ENCODE assay signal across 13 cellular contexts in the genomic region with DNA sequence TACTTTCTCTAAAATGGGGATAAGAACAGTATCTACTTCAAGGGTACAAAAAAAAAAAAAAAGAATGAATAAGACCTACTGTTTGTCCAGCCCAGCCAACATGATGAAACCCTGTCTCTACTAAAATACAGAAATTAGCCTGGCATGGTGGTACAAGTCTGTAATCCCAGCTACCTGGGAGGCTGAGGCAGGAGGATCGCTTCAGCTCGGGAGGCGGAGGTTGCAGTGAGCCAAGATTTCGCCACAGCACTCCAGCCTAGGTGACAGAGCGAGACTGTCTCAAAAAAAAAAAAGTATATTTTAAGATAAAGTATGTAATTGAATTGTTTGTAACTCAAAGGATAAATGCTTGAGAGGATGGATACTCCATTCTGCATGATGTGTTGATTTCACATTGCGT. TPM values are rescaled to one million over a fixed set of nuclear protein-coding genes. Genes with fewer than 3 reads are reported as not detected.
DNase-seq lines count a peak whose midpoint lies in the region; ATAC-seq and TF ChIP-seq lines count a peak whose summit lies in the region.
"Had no signal": no experiment of that assay in that cellular context is flagged by ENCODE, and none has a peak within 500 bp of the region (broad histone marks: within the 10 kb centered on the region; RNA-seq: fewer than 3 reads in every experiment).

No MANE protein-coding gene starts in this region.

- peak overlapping the region; percentile 16 for H3K4me3 Mint-ChIP-seq in T-helper 1 cell treated with Interleukin-12 subunit alpha and Interleukin-12 subunit beta and Interleukin-4 antibody, amounts not matched to agents 30 μg/mL and 1 μg/mL, for 36 hours
- peak overlapping the region; percentile 93 for H3K4me3 Mint-ChIP-seq in Calu3 (ENCODE audit: low read depth, unreplicated experiment)
- peak overlapping the region; percentile 97 for H3K4me3 Mint-ChIP-seq in activated T-helper 17 cell treated with anti-CD3 and anti-CD28 coated beads, Interleukin-2, amount 50 U/mL, for 72 hours
- peak overlapping the region in 8 of 10 donors; percentile 43 to 99 (median 96) for H3K4me3 Mint-ChIP-seq in naive thymus-derived CD8-positive, alpha-beta T cell

- no peak for ATAC-seq in activated T-helper 17 cell treated with anti-CD3 and anti-CD28 coated beads, Interleukin-2, amount 50 U/mL, for 72 hours (replicated peaks)
- ATAC-seq in naive thymus-derived CD8-positive, alpha-beta T cell: no peak

- TF ChIP-seq CTCF in Calu3 (IDR thresholded peaks at IDR 0.05; ENCODE audit: unreplicated experiment) (no peak), stomach (IDR thresholded peaks at IDR 0.05) (no peak), transverse colon (IDR thresholded peaks at IDR 0.05) (no peak)

- H3K4me3 ChIP-seq in stomach: peak overlapping the region in 1 of 4 donors; percentile 84
- no peak overlapping the region for H3K4me3 ChIP-seq in transverse colon

- no peak overlapping the region for H3K27ac ChIP-seq in stomach
- no peak overlapping the region for H3K27ac ChIP-seq in transverse colon

- CTCF ChIA-PET in Calu3 (lab: Charles Lee): interaction anchor here (0.7 kb wide), 1 partner anchor 134 kb away, joined by 3 read pairs; no protein-coding TSS in a partner anchor

- no peak overlapping the region for H3K27ac Mint-ChIP-seq in T-helper 1 cell treated with Interleukin-12 subunit alpha and Interleukin-12 subunit beta and Interleukin-4 antibody, amounts not matched to agents 30 μg/mL and 1 μg/mL, for 36 hours
- peak overlapping the region; percentile 96 for H3K27ac Mint-ChIP-seq in Calu3 (ENCODE audit: unreplicated experiment)
- H3K27ac Mint-ChIP-seq in activated T-helper 17 cell treated with anti-CD3 and anti-CD28 coated beads, Interleukin-2, amount 50 U/mL, for 72 hours: no peak overlapping the region
- peak overlapping the region in 4 of 10 donors; percentile 20 to 62 (median 38) for H3K27ac Mint-ChIP-seq in naive thymus-derived CD8-positive, alpha-beta T cell

- intact Hi-C loops in Calu3 (cut with micrococcal nuclease; ENCODE audit: unreplicated experiment) (no loop called here), stomach (cut with DNase I; ENCODE audit: low total_unique reads) (no loop called here), transverse colon (cut with DNase I; ENCODE audit: low total_unique reads) (no loop called here)

- POLR2A ChIA-PET in naive thymus-derived CD8-positive, alpha-beta T cell (lab: Charles Lee): interaction anchor here (0.7 kb wide), 2 partner anchors 47 to 674 kb away, joined by 3 to 5 read pairs; partner anchors contain the start of gene RPL10A

- 96 to 98% (median 98%) methylated on average over 6 of the region's 6 CpGs for WGBS in stomach, 5 donors
- WGBS in transverse colon (ENCODE audit: low coverage in 1 of 2), 2 donors: 95 to 97% methylated on average over 4 to 6 of the region's 6 CpGs

- H3K27me3 ChIP-seq in stomach: no peaks in the 10 kb centered on the region
- H3K27me3 ChIP-seq in transverse colon: no peaks in the 10 kb centered on the region
- H3K27me3 ChIP-seq: right atrium auricular region had no signal

- H3K4me1 ChIP-seq in stomach: peaks cover 30 to 45% (median 41%) of the 10 kb centered on the region in 4 donors
- peaks cover 0 to 21% (median 15%) of the 10 kb centered on the region in 4 donors for H3K4me1 ChIP-seq in transverse colon

- TF ChIP-seq EP300 in stomach (IDR thresholded peaks at IDR 0.05) (no peak), transverse colon (IDR thresholded peaks at IDR 0.05; ENCODE audit: low read depth) (no peak)

- H3K9me3 ChIP-seq in stomach (no peaks in the 10 kb centered on the region), transverse colon (no peaks in the 10 kb centered on the region)
- H3K9me3 ChIP-seq: right atrium auricular region had no signal

- BruUV-seq in Calu3 (replicated peaks; lab: Mats Ljungman, UMichigan): no TSS peak

- in situ Hi-C loops in transverse colon (cut with MboI; ENCODE audit: low pct_ligation_motif_present in 1 of 4, low pct_unique_long_range_greater_than_20kb in 1 of 4, low sequenced_read_pairs in 3 of 4): no loop called here

- TF ChIP-seq POLR2A in stomach (IDR thresholded peaks at IDR 0.05) (no peak), transverse colon (IDR thresholded peaks at IDR 0.05) (no peak)

- H3K27me3 Mint-ChIP-seq in T-helper 1 cell treated with Interleukin-12 subunit alpha and Interleukin-12 subunit beta and Interleukin-4 antibody, amounts not matched to agents 30 μg/mL and 1 μg/mL, for 36 hours (ENCODE audit: low read depth): no peaks in the 10 kb centered on the region
- no peaks in the 10 kb centered on the region for H3K27me3 Mint-ChIP-seq in Calu3 (ENCODE audit: unreplicated experiment)
- no peaks in the 10 kb centered on the region for H3K27me3 Mint-ChIP-seq in activated T-helper 17 cell treated with anti-CD3 and anti-CD28 coated beads, Interleukin-2, amount 50 U/mL, for 72 hours
- no peaks in the 10 kb centered on the region for H3K27me3 Mint-ChIP-seq in naive thymus-derived CD8-positive, alpha-beta T cell
- H3K27me3 Mint-ChIP-seq: dendritic cell treated with granulocyte-macrophage colony-stimulating factor and Interleukin-4, amounts not matched to agents 40 ng/mL and 50 ng/mL, for 4 days had no signal

- H3K9me3 Mint-ChIP-seq in T-helper 1 cell treated with Interleukin-12 subunit alpha and Interleukin-12 subunit beta and Interleukin-4 antibody, amounts not matched to agents 30 μg/mL and 1 μg/mL, for 36 hours: no peaks in the 10 kb centered on the region
- H3K9me3 Mint-ChIP-seq in Calu3 (ENCODE audit: low read depth, unreplicated experiment): no peaks in the 10 kb centered on the region
- H3K9me3 Mint-ChIP-seq in activated T-helper 17 cell treated with anti-CD3 and anti-CD28 coated beads, Interleukin-2, amount 50 U/mL, for 72 hours: no peaks in the 10 kb centered on the region
- H3K9me3 Mint-ChIP-seq in naive thymus-derived CD8-positive, alpha-beta T cell: no peaks in the 10 kb centered on the region
- H3K9me3 Mint-ChIP-seq: dendritic cell treated with granulocyte-macrophage colony-stimulating factor and Interleukin-4, amounts not matched to agents 40 ng/mL and 50 ng/mL, for 4 days had no signal

- DNase-seq in T-helper 1 cell (no peak), Calu3 (no peak), NCI-H2081 (lab: John Stamatoyannopoulos, UW) (no peak), stomach (no peak), transverse colon (no peak)
- no peak for DNase-seq in naive thymus-derived CD8-positive, alpha-beta T cell
- DNase-seq: aorta; hypothalamus; stimulated activated CD4-positive, alpha-beta T cell treated with anti-CD3 and anti-CD28 coated beads, Interleukin-2, amount 100 ng/mL, for 48 hours had no signal

- H3K36me3 ChIP-seq in stomach (peaks cover 0 to 6% (median 0%) of the 10 kb centered on the region in 4 donors), transverse colon (no peaks in the 10 kb centered on the region)
- H3K36me3 ChIP-seq: right atrium auricular region had no signal

- H3K36me3 Mint-ChIP-seq in T-helper 1 cell treated with Interleukin-12 subunit alpha and Interleukin-12 subunit beta and Interleukin-4 antibody, amounts not matched to agents 30 μg/mL and 1 μg/mL, for 36 hours (ENCODE audit: low read depth): no peaks in the 10 kb centered on the region
- peaks cover 37% of the 10 kb centered on the region for H3K36me3 Mint-ChIP-seq in Calu3 (ENCODE audit: insufficient read depth, unreplicated experiment)
- peaks cover 5% of the 10 kb centered on the region for H3K36me3 Mint-ChIP-seq in activated T-helper 17 cell treated with anti-CD3 and anti-CD28 coated beads, Interleukin-2, amount 50 U/mL, for 72 hours (ENCODE audit: low read depth)
- no peaks in the 10 kb centered on the region for H3K36me3 Mint-ChIP-seq in naive thymus-derived CD8-positive, alpha-beta T cell

- H3K4me1 Mint-ChIP-seq in T-helper 1 cell treated with Interleukin-12 subunit alpha and Interleukin-12 subunit beta and Interleukin-4 antibody, amounts not matched to agents 30 μg/mL and 1 μg/mL, for 36 hours (ENCODE audit: low read depth): peaks cover 23% of the 10 kb centered on the region
- peaks cover 34% of the 10 kb centered on the region for H3K4me1 Mint-ChIP-seq in Calu3 (ENCODE audit: low read depth, unreplicated experiment)
- H3K4me1 Mint-ChIP-seq in activated T-helper 17 cell treated with anti-CD3 and anti-CD28 coated beads, Interleukin-2, amount 50 U/mL, for 72 hours: peaks cover 10% of the 10 kb centered on the region
- H3K4me1 Mint-ChIP-seq in naive thymus-derived CD8-positive, alpha-beta T cell: peaks cover 19 to 34% (median 28%) of the 10 kb centered on the region in 4 donors

RNA-seq across cellular contexts. Expression of gene BLTP3A, which starts 2.0 kb away (rescaled TPM):
- total RNA-seq in Calu3 (2022): 33.4 and 34.8 TPM in 2 replicates
- 10 to 100 TPM in 1 of 2 donors, 1 to 10 TPM in 1; 8.7 to 11.5 TPM for total RNA-seq in activated T-helper 17 cell treated with anti-CD3 and anti-CD28 coated beads, Interleukin-2, amount 50 U/mL, for 72 hours
- total RNA-seq in naive thymus-derived CD8-positive, alpha-beta T cell: 10 to 100 TPM; 11.1 to 11.2 TPM
- polyA plus RNA-seq in naive thymus-derived CD8-positive, alpha-beta T cell: 1 to 10 TPM; 1.4 to 1.5 (median 1.4) TPM
- total RNA-seq in stomach: 10 to 100 TPM in 4 of 5 donors, 1 to 10 TPM in 1; 5.5 to 17.5 (median 12.9) TPM
- polyA plus RNA-seq in stomach: 1 to 10 TPM; 2.0 to 2.6 (median 2.2) TPM
- 10 to 100 TPM in 2 of 4 donors, 1 to 10 TPM in 2; 7.4 to 13.1 (median 9.9) TPM for total RNA-seq in transverse colon

RNA-seq across cellular contexts. Expression of gene SNRPC, which starts 36.6 kb away (rescaled TPM):
- total RNA-seq in Calu3 (2022): 221 and 231 TPM in 2 replicates
- 100 to 1,000 TPM in 1 of 2 donors, 10 to 100 TPM in 1; 97.3 to 169 TPM for total RNA-seq in activated T-helper 17 cell treated with anti-CD3 and anti-CD28 coated beads, Interleukin-2, amount 50 U/mL, for 72 hours
- total RNA-seq in naive thymus-derived CD8-positive, alpha-beta T cell: 10 to 100 TPM; 53.6 to 58.5 TPM
- 100 to 1,000 TPM; 320 to 328 (median 320) TPM for polyA plus RNA-seq in naive thymus-derived CD8-positive, alpha-beta T cell
- 10 to 100 TPM in 4 of 5 donors, 1 to 10 TPM in 1; 7.1 to 34.0 (median 21.7) TPM for total RNA-seq in stomach
- 100 to 1,000 TPM; 121 to 154 (median 145) TPM for polyA plus RNA-seq in stomach
- 100 to 1,000 TPM in 1 of 4 donors, 10 to 100 TPM in 3; 33.3 to 169 (median 39.4) TPM for total RNA-seq in transverse colon

Comparison
In these comparisons a context has a peak if more than half of its experiments do, and no peak if none do; other contexts are left out.
1. H3K4me3 Mint-ChIP-seq: peak in every context shown above with its lines; median percentile 97 in activated T-helper 17 cell treated with anti-CD3 and anti-CD28 coated beads, Interleukin-2, amount 50 U/mL, for 72 hours; 96 in naive thymus-derived CD8-positive, alpha-beta T cell; 93 in Calu3; 16 in T-helper 1 cell treated with Interleukin-12 subunit alpha and Interleukin-12 subunit beta and Interleukin-4 antibody, amounts not matched to agents 30 μg/mL and 1 μg/mL, for 36 hours.